Comparison of ENCODE assay signal across 1 cellular context in genomic region chr10:12350925-12351324, GRCh38.
TF ChIP-seq lines count a peak whose summit lies in the region.

No MANE protein-coding gene starts in this region.

TF ChIP-seq in GM23338, 12 proteins besides CTCF, POLR2A, EP300 and RAD21 (continued from another document):
- no peak for TF ChIP-seq STAT1 (IDR thresholded peaks at IDR 0.05; ENCODE audit: unreplicated experiment)
- no peak for TF ChIP-seq EZH2 (IDR thresholded peaks at IDR 0.05; ENCODE audit: low read depth, unreplicated experiment)
- no peak for TF ChIP-seq REST (IDR thresholded peaks at IDR 0.05; ENCODE audit: unreplicated experiment)
- TF ChIP-seq CREB1 (CRISPR knock-in tag; IDR thresholded peaks at IDR 0.05; ENCODE audit: low read depth), result no peak
- TF ChIP-seq EZH2phosphoT487 (IDR thresholded peaks at IDR 0.05; ENCODE audit: unreplicated experiment), result no peak
- TF ChIP-seq JUNB (IDR thresholded peaks at IDR 0.05; ENCODE audit: unreplicated experiment), result no peak
- TF ChIP-seq POLR2AphosphoS5 (IDR thresholded peaks at IDR 0.05; ENCODE audit: low read depth), result no peak
- no peak for TF ChIP-seq ZNF114 (CRISPR knock-in tag; IDR thresholded peaks at IDR 0.05)
- TF ChIP-seq ZNF331 (CRISPR knock-in tag; IDR thresholded peaks at IDR 0.05; ENCODE audit: low read depth), result no peak
- TF ChIP-seq NANOG (IDR thresholded peaks at IDR 0.05; ENCODE audit: borderline replicate concordance), result no peak
